ENCODE assay signal across 7 cellular contexts in the genomic region with DNA sequence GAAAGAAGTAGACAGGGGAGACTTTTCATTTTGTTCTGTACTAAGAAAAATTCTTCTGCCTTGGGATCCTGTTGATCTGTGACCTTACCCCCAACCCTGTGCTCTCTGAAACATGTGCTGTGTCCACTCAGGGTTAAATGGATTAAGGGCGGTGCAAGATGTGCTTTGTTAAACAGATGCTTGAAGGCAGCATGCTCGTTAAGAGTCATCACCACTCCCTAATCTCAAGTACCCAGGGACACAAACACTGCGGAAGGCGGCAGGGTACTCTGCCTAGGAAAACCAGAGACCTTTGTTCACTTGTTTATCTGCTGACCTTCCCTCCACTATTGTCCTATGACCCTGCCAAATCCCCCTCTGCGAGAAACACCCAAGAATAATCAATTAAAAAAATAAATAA. TPM values are rescaled to one million over a fixed set of nuclear protein-coding genes. Genes with fewer than 3 reads are reported as not detected.
"Had no signal": no experiment of that assay in that cellular context is flagged by ENCODE, and none has a peak within 500 bp of the region (broad histone marks: within the 10 kb centered on the region; RNA-seq: fewer than 3 reads in every experiment).

No MANE protein-coding gene starts in this region.

RNA-seq across cellular contexts. Expression of gene OR10V1, which starts 13.5 kb away (rescaled TPM):
- total RNA-seq: GM23248, GM23338, H1, H4, H7, H9, HFFc6 had no signal
- polyA plus RNA-seq: GM23248, GM23338, H1 had no signal
